7 cellular contexts compared by ENCODE assay signal in genomic region chr4:158255727-158256324, GRCh38. TPM values are rescaled to one million over a fixed set of nuclear protein-coding genes. Genes with fewer than 3 reads are reported as not detected.
DNase-seq lines count a peak whose midpoint lies in the region; ATAC-seq and TF ChIP-seq lines count a peak whose summit lies in the region.

No MANE protein-coding gene starts in this region.

- no peak for TF ChIP-seq EP300 in Ishikawa (IDR thresholded peaks at IDR 0.05; ENCODE audit: borderline replicate concordance)

- H3K4me3 ChIP-seq in GM12875 (ENCODE audit: low read depth, low read length) (no peak overlapping the region), fibroblast of the aortic adventitia (ENCODE audit: low read depth, low read length) (no peak overlapping the region), psoas muscle (no peak overlapping the region)

- H3K9me3 ChIP-seq in psoas muscle, result no peaks in the 10 kb centered on the region

- ATAC-seq in GM21737 (IDR thresholded peaks at IDR 0.05; ENCODE audit: unreplicated experiment) (peak; percentile 62), psoas muscle (peak in 2 of 4 donors; percentile 60 to 72)

- TF ChIP-seq RAD21 in Ishikawa (IDR thresholded peaks at IDR 0.05; ENCODE audit: low read depth), result peak; percentile 73

- TF ChIP-seq CTCF in GM12875 (IDR thresholded peaks at IDR 0.05; ENCODE audit: borderline replicate concordance, insufficient read depth, low read depth, low read length) (peak; percentile 56; the same call in 1 of the 2 replicates), fibroblast of the aortic adventitia (IDR thresholded peaks at IDR 0.05; ENCODE audit: insufficient read depth, low read length) (peak; percentile 85), psoas muscle (IDR thresholded peaks at IDR 0.05) (peak; percentile 79)

- no peaks in the 10 kb centered on the region for H3K4me1 ChIP-seq in psoas muscle

- DNase-seq in SK-N-DZ (ENCODE audit: low spot score), result peak; percentile 29
- peak; percentile 84 for DNase-seq in fibroblast of the aortic adventitia (ENCODE audit: low read depth)
- no peak for DNase-seq in psoas muscle
- DNase-seq in stimulated activated CD4-positive, alpha-beta T cell treated with anti-CD3 and anti-CD28 coated beads, Interleukin-12 subunit alpha, Interleukin-12 subunit beta, amount 100 ng/mL, for 4 hours, result no peak

- WGBS in psoas muscle, 3 donors, result 37 to 39% (median 39%) methylated on average over 3 of the region's 3 CpGs

- intact Hi-C loops in psoas muscle (cut with DNase I), result loop anchor here (2.0 to 10.0 kb wide), 3 partner anchors 261 to 369 kb away; no protein-coding TSS in a partner anchor

- no peak overlapping the region for H3K27ac ChIP-seq in psoas muscle

- no peaks in the 10 kb centered on the region for H3K36me3 ChIP-seq in psoas muscle (ENCODE audit: insufficient read depth in 1 of 2, low read depth in 1 of 2)

- H3K27me3 ChIP-seq in psoas muscle (ENCODE audit: insufficient read depth in 3 of 3, low read length in 2 of 3), result no peaks in the 10 kb centered on the region

TF ChIP-seq in Ishikawa, 13 proteins besides CTCF, POLR2A, EP300 and RAD21:
- no peak for TF ChIP-seq TEAD4 (IDR thresholded peaks at IDR 0.05)
- TF ChIP-seq FOXM1 (IDR thresholded peaks at IDR 0.05; ENCODE audit: borderline replicate concordance, low read depth), result no peak
- no peak for TF ChIP-seq TAF1 (IDR thresholded peaks at IDR 0.05; ENCODE audit: low read depth)
- TF ChIP-seq YY1 (IDR thresholded peaks at IDR 0.05; ENCODE audit: low read depth), result no peak

RNA-seq across cellular contexts. Expression of gene TMEM144, which starts 45.5 kb away (rescaled TPM):
- not detected in 2 replicates for polyA plus RNA-seq in SK-N-DZ (2014; cell fraction: cytosol; rRNA removed)
- 0.29 TPM in 1 of 2 replicates, not detected in the other for polyA plus RNA-seq in SK-N-DZ (2014; cell fraction: nucleus; rRNA removed)
- 5.6 and 8.3 TPM in 2 replicates for total RNA-seq in fibroblast of the aortic adventitia (ENCODE audit: low replicate concordance)
- total RNA-seq in psoas muscle, result 1 to 10 TPM in 3 of 4 donors, under 1 TPM in 1; 0.88 to 1.9 (median 1.4) TPM
- 1 to 10 TPM in 2 of 3 donors, under 1 TPM in 1; 0.53 to 1.2 (median 1.0) TPM for polyA plus RNA-seq in psoas muscle

Comparison
In these comparisons a context has a peak if more than half of its experiments do, and no peak if none do; other contexts are left out.
1. DNase-seq: peak in SK-N-DZ (single experiment) and fibroblast of the aortic adventitia (single experiment); none in psoas muscle (0 of 2) and stimulated activated CD4-positive, alpha-beta T cell treated with anti-CD3 and anti-CD28 coated beads, Interleukin-12 subunit alpha, Interleukin-12 subunit beta, amount 100 ng/mL, for 4 hours (single experiment).
2. Peak in every context shown above with its lines, with median percentiles within 50 percentile points of each other: CTCF ChIP-seq.